37 cellular contexts compared by ENCODE assay signal in genomic region chr16:48250520-48251278, GRCh38. TPM values are rescaled to one million over a fixed set of nuclear protein-coding genes. Genes with fewer than 3 reads are reported as not detected.
DNase-seq lines count a peak whose midpoint lies in the region; ATAC-seq, FAIRE-seq and TF ChIP-seq lines count a peak whose summit lies in the region.
"Had no signal": no experiment of that assay in that cellular context is flagged by ENCODE, and none has a peak within 500 bp of the region (broad histone marks: within the 10 kb centered on the region; RNA-seq: fewer than 3 reads in every experiment).

No MANE protein-coding gene starts in this region.

- H3K27me3 ChIP-seq in breast epithelium: no peaks in the 10 kb centered on the region
- H3K27me3 ChIP-seq: brain microvascular endothelial cell, esophagus muscularis mucosa, gastrocnemius medialis, MG63, SJSA1, vagina had no signal

- ATAC-seq in activated T-helper 17 cell treated with anti-CD3 and anti-CD28 coated beads, Interleukin-2, amount 50 U/mL, for 72 hours (replicated peaks): no peak
- ATAC-seq in HG03469 (IDR thresholded peaks at IDR 0.05; ENCODE audit: unreplicated experiment) (no peak), HG02981 (IDR thresholded peaks at IDR 0.05; ENCODE audit: unreplicated experiment) (no peak)
- ATAC-seq: activated CD4-positive, alpha-beta T cell treated with anti-CD3 and anti-CD28 coated beads for 36 hours; gastrocnemius medialis; K562; left cardiac atrium; stimulated activated naive CD8-positive, alpha-beta T cell treated with anti-CD3 and anti-CD28 coated beads, Interleukin-15, amount 100 ng/mL, for 72 hours had no signal

- no peak for DNase-seq in breast epithelium (ENCODE audit: low spot score in 2 of 2)
- no peak for DNase-seq in MCF 10A (ENCODE audit: unreplicated experiment)
- DNase-seq in kidney: no peak
- DNase-seq in NCI-H2081 (lab: John Stamatoyannopoulos, UW): no peak
- no peak for DNase-seq in NCI-H187 (lab: John Stamatoyannopoulos, UW)
- DNase-seq: activated CD4-positive, alpha-beta T cell treated with anti-CD3 and anti-CD28 coated beads for 36 hours; activated gamma-delta T cell treated with Interleukin-2 at 50 U/mL for 16 hours; brain microvascular endothelial cell; COR-L47; DMS79; effector memory CD4-positive, alpha-beta T cell; gastrocnemius medialis; left cardiac atrium; MG63; naive B cell; NCI-H1417; NCI-H446; NCI-H774; nucleus accumbens; psoas muscle; stimulated activated naive CD8-positive, alpha-beta T cell treated with anti-CD3 and anti-CD28 coated beads, Interleukin-15, amount 100 ng/mL, for 72 hours; T-helper 1 cell had no signal

- H3K9me3 ChIP-seq in breast epithelium (no peaks in the 10 kb centered on the region), kidney (ENCODE audit: control insufficient read depth in 1 of 2, low read length in 2 of 2) (no peaks in the 10 kb centered on the region)
- H3K9me3 ChIP-seq: esophagus muscularis mucosa, gastrocnemius medialis, MG63, psoas muscle, SJSA1, vagina had no signal

- H3K4me1 ChIP-seq in breast epithelium (peaks cover 0 to 13% of the 10 kb centered on the region in 2 donors), kidney (ENCODE audit: control insufficient read depth in 1 of 2, insufficient read depth in 1 of 2, low read depth in 1 of 2, low read length in 2 of 2) (peaks cover 0 to 14% of the 10 kb centered on the region in 2 donors)

- H3K9me3 Mint-ChIP-seq in MCF 10A (ENCODE audit: unreplicated experiment): no peaks in the 10 kb centered on the region
- no peaks in the 10 kb centered on the region for H3K9me3 Mint-ChIP-seq in activated T-helper 17 cell treated with anti-CD3 and anti-CD28 coated beads, Interleukin-2, amount 50 U/mL, for 72 hours
- H3K9me3 Mint-ChIP-seq: naive B cell; stimulated activated naive CD8-positive, alpha-beta T cell treated with anti-CD3 and anti-CD28 coated beads, Interleukin-15, amount 100 ng/mL, for 72 hours had no signal

- peaks cover 24% of the 10 kb centered on the region for H3K4me1 Mint-ChIP-seq in MCF 10A (ENCODE audit: insufficient read depth, unreplicated experiment)
- H3K4me1 Mint-ChIP-seq in activated T-helper 17 cell treated with anti-CD3 and anti-CD28 coated beads, Interleukin-2, amount 50 U/mL, for 72 hours: peaks cover 20% of the 10 kb centered on the region

- peaks cover 47% of the 10 kb centered on the region for H3K36me3 Mint-ChIP-seq in MCF 10A (ENCODE audit: insufficient read depth, unreplicated experiment)
- peaks cover 39% of the 10 kb centered on the region for H3K36me3 Mint-ChIP-seq in activated T-helper 17 cell treated with anti-CD3 and anti-CD28 coated beads, Interleukin-2, amount 50 U/mL, for 72 hours (ENCODE audit: low read depth)

- TF ChIP-seq CTCF in breast epithelium (IDR thresholded peaks at IDR 0.05) (no peak), MCF 10A (IDR thresholded peaks at IDR 0.05; ENCODE audit: unreplicated experiment) (no peak), kidney (IDR thresholded peaks at IDR 0.05; ENCODE audit: borderline replicate concordance, extremely low read depth, insufficient read depth) (no peak)

- POLR2A ChIA-PET in MCF 10A (lab: Yijun Ruan, JAX): interaction anchor here (0.6 to 1.5 kb wide), 4 partner anchors 31 to 68 kb away, joined by 3 to 5 read pairs (median 3); no protein-coding TSS in a partner anchor

- no peak for TF ChIP-seq POLR2A in breast epithelium (IDR thresholded peaks at IDR 0.05)

- no TSS peak for BruUV-seq in MCF 10A (replicated peaks; lab: Mats Ljungman, UMichigan)

- H3K27ac Mint-ChIP-seq in MCF 10A (ENCODE audit: low read depth, unreplicated experiment): no peak overlapping the region
- peak overlapping the region; percentile 10 for H3K27ac Mint-ChIP-seq in activated T-helper 17 cell treated with anti-CD3 and anti-CD28 coated beads, Interleukin-2, amount 50 U/mL, for 72 hours
- H3K27ac Mint-ChIP-seq: stimulated activated naive CD8-positive, alpha-beta T cell treated with anti-CD3 and anti-CD28 coated beads, Interleukin-15, amount 100 ng/mL, for 72 hours had no signal

- no peaks in the 10 kb centered on the region for H3K27me3 Mint-ChIP-seq in MCF 10A (ENCODE audit: insufficient read depth, unreplicated experiment)
- no peaks in the 10 kb centered on the region for H3K27me3 Mint-ChIP-seq in activated T-helper 17 cell treated with anti-CD3 and anti-CD28 coated beads, Interleukin-2, amount 50 U/mL, for 72 hours
- H3K27me3 Mint-ChIP-seq: activated CD4-positive, alpha-beta T cell treated with anti-CD3 and anti-CD28 coated beads for 36 hours; naive B cell; stimulated activated naive CD8-positive, alpha-beta T cell treated with anti-CD3 and anti-CD28 coated beads, Interleukin-15, amount 100 ng/mL, for 72 hours had no signal

- peak; percentile 35 for FAIRE-seq in kidney (lab: Jason Lieb, UNC)
- FAIRE-seq: colon, GM19239, H54, K562, TTC549 had no signal

- H3K4me3 ChIP-seq in breast epithelium (no peak overlapping the region), kidney (ENCODE audit: low read length in 2 of 2) (no peak overlapping the region)
- H3K4me3 ChIP-seq: esophagus muscularis mucosa, gastrocnemius medialis, K562, MG63, psoas muscle, SJSA1, vagina had no signal

- CTCF ChIA-PET in MCF 10A (lab: Yijun Ruan, JAX): interaction anchor here (0.6 kb wide), 1 partner anchor 911 kb away, joined by 4 read pairs; no protein-coding TSS in a partner anchor

- intact Hi-C loops in breast epithelium (cut with DNase I; ENCODE audit: low total_unique reads): no loop called here
- intact Hi-C loops in MCF 10A (cut with micrococcal nuclease): no loop called here
- intact Hi-C loops in kidney (cut with DNase I): no loop called here

- no peak overlapping the region for H3K4me3 Mint-ChIP-seq in MCF 10A (ENCODE audit: unreplicated experiment)
- H3K4me3 Mint-ChIP-seq in activated T-helper 17 cell treated with anti-CD3 and anti-CD28 coated beads, Interleukin-2, amount 50 U/mL, for 72 hours: no peak overlapping the region
- H3K4me3 Mint-ChIP-seq: activated CD4-positive, alpha-beta T cell treated with anti-CD3 and anti-CD28 coated beads for 36 hours; naive B cell; stimulated activated naive CD8-positive, alpha-beta T cell treated with anti-CD3 and anti-CD28 coated beads, Interleukin-15, amount 100 ng/mL, for 72 hours had no signal

- H3K27ac ChIP-seq in breast epithelium (peak overlapping the region; percentile 38 to 40), kidney (ENCODE audit: low read depth in 2 of 2, low read length in 2 of 2) (no peak overlapping the region)
- H3K27ac ChIP-seq: brain microvascular endothelial cell, esophagus muscularis mucosa, gastrocnemius medialis, psoas muscle, SJSA1, vagina had no signal

- H3K36me3 ChIP-seq in breast epithelium (no peaks in the 10 kb centered on the region), kidney (ENCODE audit: control insufficient read depth in 1 of 2, insufficient read depth in 2 of 2, low read length in 2 of 2) (peaks cover 3 to 4% of the 10 kb centered on the region in 2 donors)
- H3K36me3 ChIP-seq: brain microvascular endothelial cell had no signal

- H3K9ac ChIP-seq in kidney (ENCODE audit: low read length in 2 of 2): no peak overlapping the region

RNA-seq across cellular contexts. Expression of gene ABCC11, which starts 3.4 kb away (rescaled TPM):
- total RNA-seq in breast epithelium (10 to 100 TPM in 1 of 3 donors, 1 to 10 TPM in 1, under 1 TPM in 1; 0.32 to 31.8 (median 5.4) TPM), MCF 10A (2022) (0.20 and 0.44 TPM in 2 replicates), kidney (not detected)
- under 1 TPM; 0.19 to 0.24 TPM for total RNA-seq in activated T-helper 17 cell treated with anti-CD3 and anti-CD28 coated beads, Interleukin-2, amount 50 U/mL, for 72 hours
- 0.09 TPM for polyA plus RNA-seq in kidney (ENCODE audit: insufficient read depth, low read depth, low replicate concordance)
- total RNA-seq: A673, esophagus muscularis mucosa, HT1080, left cardiac atrium, RPMI7951, SJSA1, skeletal muscle tissue, vagina had no signal

RNA-seq across cellular contexts. Expression of gene LONP2, which starts 6.6 kb away (rescaled TPM):
- total RNA-seq in breast epithelium (100 to 1,000 TPM in 1 of 3 donors, 10 to 100 TPM in 2; 66.6 to 106 (median 98.9) TPM), MCF 10A (2022) (55.6 and 58.8 TPM in 2 replicates), kidney (77.1 TPM)
- 10 to 100 TPM; 49.7 to 60.6 TPM for total RNA-seq in activated T-helper 17 cell treated with anti-CD3 and anti-CD28 coated beads, Interleukin-2, amount 50 U/mL, for 72 hours
- polyA plus RNA-seq in kidney (ENCODE audit: insufficient read depth, low read depth, low replicate concordance): 24.8 TPM

Comparison
In these comparisons a context has a peak if more than half of its experiments do, and no peak if none do; other contexts are left out.
1. H3K27ac ChIP-seq: peak in breast epithelium (2 of 2); none in kidney (0 of 2).